ENCODE assay signal across 22 cellular contexts in the genomic region with DNA sequence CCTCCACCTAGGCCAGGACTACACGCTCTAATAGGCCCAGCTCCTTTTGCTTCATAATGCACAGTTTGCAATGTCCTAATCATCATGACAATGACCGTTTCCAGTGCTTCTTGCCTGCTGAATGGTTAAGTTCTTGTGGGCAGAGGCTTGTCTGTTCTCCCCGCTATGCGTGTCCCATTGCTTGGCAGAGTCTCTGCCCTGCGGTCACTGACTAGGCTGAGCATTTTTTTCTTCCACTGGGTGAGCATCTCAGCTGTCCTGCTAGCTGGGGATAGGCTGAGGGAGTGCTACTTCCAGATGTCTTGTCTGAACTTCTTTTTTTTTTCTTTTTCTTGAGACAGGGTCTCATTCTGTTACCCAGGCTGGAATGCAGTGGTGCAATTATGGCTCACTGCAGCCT.
"Had no signal": no experiment of that assay in that cellular context is flagged by ENCODE, and none has a peak within 500 bp of the region (broad histone marks: within the 10 kb centered on the region; RNA-seq: fewer than 3 reads in every experiment).

No MANE protein-coding gene starts in this region.

- H3K4me1 Mint-ChIP-seq: stimulated activated naive CD8-positive, alpha-beta T cell treated with anti-CD3 and anti-CD28 coated beads, Interleukin-15, amount 100 ng/mL, for 72 hours had no signal

- H3K9me3 ChIP-seq: esophagus muscularis mucosa, testis had no signal

- H3K36me3 ChIP-seq: cardiac muscle cell, esophagus muscularis mucosa had no signal

- H3K4me3 Mint-ChIP-seq: activated CD8-positive, alpha-beta T cell treated with anti-CD3 and anti-CD28 coated beads, Interleukin-2, amount 10 ng/mL, durations not matched to agents 7 days and 5 days; activated naive CD8-positive, alpha-beta T cell; stimulated activated naive CD8-positive, alpha-beta T cell treated with anti-CD3 and anti-CD28 coated beads, Interleukin-15, amount 100 ng/mL, for 72 hours; type B pancreatic cell had no signal

- H3K9me3 Mint-ChIP-seq: stimulated activated naive CD8-positive, alpha-beta T cell treated with anti-CD3 and anti-CD28 coated beads, Interleukin-15, amount 100 ng/mL, for 72 hours; type B pancreatic cell had no signal

- H3K36me3 Mint-ChIP-seq: activated naive CD8-positive, alpha-beta T cell; type B pancreatic cell had no signal

- H3K27ac Mint-ChIP-seq: activated CD8-positive, alpha-beta T cell treated with anti-CD3 and anti-CD28 coated beads, Interleukin-2, amount 10 ng/mL, durations not matched to agents 7 days and 5 days; activated naive CD8-positive, alpha-beta T cell; stimulated activated naive CD8-positive, alpha-beta T cell treated with anti-CD3 and anti-CD28 coated beads, Interleukin-15, amount 100 ng/mL, for 72 hours; type B pancreatic cell had no signal

- H3K4me3 ChIP-seq: cardiac muscle cell, esophagus muscularis mucosa, testis had no signal

- H3K4me1 ChIP-seq: esophagus muscularis mucosa, foreskin keratinocyte, testis had no signal

- H3K27me3 ChIP-seq: cardiac muscle cell, esophagus muscularis mucosa, foreskin keratinocyte, testis had no signal

- DNase-seq: activated CD4-positive, alpha-beta T cell treated with anti-CD3 and anti-CD28 coated beads for 48 hours; activated CD4-positive, CD25-positive, alpha-beta regulatory T cell; activated CD8-positive, alpha-beta T cell treated with anti-CD3 and anti-CD28 coated beads, Interleukin-2, amount 10 ng/mL, durations not matched to agents 7 days and 5 days; activated effector memory CD4-positive, alpha-beta T cell treated with Interleukin-2 at 50 U/mL for 16 hours; activated T-cell treated with anti-CD3 and anti-CD28 coated beads, Interleukin-2, amount 50 U/mL, for 48 hours; amygdala; dermis blood vessel endothelial cell; effector memory CD4-positive, alpha-beta T cell; foreskin keratinocyte; hippocampal formation; mammary epithelial cell; midbrain; occipital lobe; retina; stimulated activated naive CD8-positive, alpha-beta T cell treated with anti-CD3 and anti-CD28 coated beads, Interleukin-15, amount 100 ng/mL, for 72 hours; T1000; testis had no signal

- H3K27ac ChIP-seq: cardiac muscle cell, esophagus muscularis mucosa, foreskin keratinocyte, testis had no signal

- ATAC-seq: activated CD8-positive, alpha-beta T cell treated with anti-CD3 and anti-CD28 coated beads, Interleukin-2, amount 10 ng/mL, durations not matched to agents 7 days and 5 days; foreskin keratinocyte; left lobe of liver; stimulated activated naive CD8-positive, alpha-beta T cell treated with anti-CD3 and anti-CD28 coated beads, Interleukin-15, amount 100 ng/mL, for 72 hours had no signal
